ENCODE assay signal across 8 cellular contexts in genomic region chr1:42931108-42931539, GRCh38. TPM values are rescaled to one million over a fixed set of nuclear protein-coding genes. Genes with fewer than 3 reads are reported as not detected.
DNase-seq lines count a peak whose midpoint lies in the region; ATAC-seq and TF ChIP-seq lines count a peak whose summit lies in the region.

No MANE protein-coding gene starts in this region.

- BruUV-seq in OCI-LY7 (replicated peaks; lab: Mats Ljungman, UMichigan), result no TSS peak

- H3K36me3 ChIP-seq in BJ (ENCODE audit: control insufficient read depth, insufficient read depth, low read length), result peaks cover 63% of the 10 kb centered on the region
- H3K36me3 ChIP-seq in OCI-LY7 (ENCODE audit: insufficient read depth, low read length), result peaks cover 87% of the 10 kb centered on the region
- peaks cover 0 to 68% of the 10 kb centered on the region in 2 donors for H3K36me3 ChIP-seq in gastroesophageal sphincter

- DNase-seq in BJ (ENCODE audit: low read depth) (no peak), OCI-LY7 (ENCODE audit: low spot score) (peak; percentile 64), retinal pigment epithelial cell (ENCODE audit: low read depth) (no peak)
- DNase-seq in activated T-helper 2 cell treated with anti-CD3 and anti-CD28 coated beads, Interferon-gamma antibody, Interleukin-2, Interleukin-4, amounts not matched to agents 10 μg/mL and 5 μg/mL and 100 μg/mL, durations not matched to agents 14 hours and 24 hours and 36 hours (ENCODE audit: low spot score), result peak; percentile 57

- peaks cover 6% of the 10 kb centered on the region; the same call in 1 of the 2 replicates for H4K20me1 ChIP-seq in OCI-LY7 (ENCODE audit: insufficient read depth, low read length)

- no peaks in the 10 kb centered on the region for H3K27me3 ChIP-seq in BJ (ENCODE audit: control insufficient read depth, insufficient read depth, low read length)
- no peaks in the 10 kb centered on the region for H3K27me3 ChIP-seq in gastroesophageal sphincter

- H3K27ac ChIP-seq in OCI-LY7 (ENCODE audit: low read depth, low read length, poor library complexity, severe bottlenecking), result peak overlapping the region; percentile 91
- peak overlapping the region in 1 of 4 donors; percentile 49 for H3K27ac ChIP-seq in gastroesophageal sphincter

- H3K9me3 ChIP-seq in OCI-LY7 (ENCODE audit: low read length) (no peaks in the 10 kb centered on the region), gastroesophageal sphincter (no peaks in the 10 kb centered on the region)

- CTCF ChIA-PET in BJ (lab: Yijun Ruan, JAX) (interaction anchor here (0.6 to 1.2 kb wide), 2 partner anchors 16 to 1691 kb away, joined by 3 read pairs; no protein-coding TSS in a partner anchor), OCI-LY7 (lab: Charles Lee; ENCODE audit: unreplicated experiment) (interaction anchor here (1.0 kb wide), 1 partner anchor 26 kb away, joined by 3 read pairs; no protein-coding TSS in a partner anchor)

- peaks cover 37% of the 10 kb centered on the region; the same call in 1 of the 2 replicates for H3K79me2 ChIP-seq in OCI-LY7 (ENCODE audit: insufficient read depth, low read depth, low read length)

- H3K4me1 ChIP-seq in OCI-LY7 (ENCODE audit: insufficient read depth, low read length, poor library complexity, severe bottlenecking) (peaks cover 55% of the 10 kb centered on the region), gastroesophageal sphincter (peaks cover 0 to 17% (median 5%) of the 10 kb centered on the region in 3 donors)

- peaks cover 66% of the 10 kb centered on the region for H3K4me1 Mint-ChIP-seq in activated T-helper 2 cell treated with anti-CD3 and anti-CD28 coated beads, Interferon-gamma antibody, Interleukin-2, Interleukin-4, amounts not matched to agents 10 μg/mL and 5 μg/mL and 100 μg/mL, durations not matched to agents 14 hours and 24 hours and 36 hours (ENCODE audit: low read depth)

- H3K9me2 ChIP-seq in OCI-LY7 (ENCODE audit: insufficient read depth, low read length), result no peaks in the 10 kb centered on the region

- no peaks in the 10 kb centered on the region for H3K27me3 Mint-ChIP-seq in activated T-helper 2 cell treated with anti-CD3 and anti-CD28 coated beads, Interferon-gamma antibody, Interleukin-2, Interleukin-4, amounts not matched to agents 10 μg/mL and 5 μg/mL and 100 μg/mL, durations not matched to agents 14 hours and 24 hours and 36 hours (ENCODE audit: low read depth)

- peaks cover 84% of the 10 kb centered on the region for H3K36me3 Mint-ChIP-seq in activated T-helper 2 cell treated with anti-CD3 and anti-CD28 coated beads, Interferon-gamma antibody, Interleukin-2, Interleukin-4, amounts not matched to agents 10 μg/mL and 5 μg/mL and 100 μg/mL, durations not matched to agents 14 hours and 24 hours and 36 hours (ENCODE audit: low read depth)

- H3K4me2 ChIP-seq in OCI-LY7 (ENCODE audit: low read length), result peak overlapping the region; percentile 70

- peak; percentile 35 for ATAC-seq in GM19395 (IDR thresholded peaks at IDR 0.05; ENCODE audit: unreplicated experiment)
- ATAC-seq in gastroesophageal sphincter, result peak; percentile 55
- no peak for ATAC-seq in GM21576 (IDR thresholded peaks at IDR 0.05; ENCODE audit: unreplicated experiment)
- no peak for ATAC-seq in GM21423 (IDR thresholded peaks at IDR 0.05; ENCODE audit: unreplicated experiment)

- peak; percentile 63 for TF ChIP-seq CTCF in BJ (IDR thresholded peaks at IDR 0.05; ENCODE audit: insufficient read depth, low read depth, low read length)
- TF ChIP-seq CTCF in OCI-LY7 (conservative IDR thresholded peaks at IDR 0.05; ENCODE audit: low read length), result peak; percentile 77
- peak in 3 of 4 experiments; percentile 51 to 68 (median 59) for TF ChIP-seq CTCF in gastroesophageal sphincter (IDR thresholded peaks at IDR 0.05)
- peak; percentile 72 for TF ChIP-seq CTCF in retinal pigment epithelial cell (conservative IDR thresholded peaks at IDR 0.05; ENCODE audit: low read depth, low read length)

- H3K27ac Mint-ChIP-seq in activated T-helper 2 cell treated with anti-CD3 and anti-CD28 coated beads, Interferon-gamma antibody, Interleukin-2, Interleukin-4, amounts not matched to agents 10 μg/mL and 5 μg/mL and 100 μg/mL, durations not matched to agents 14 hours and 24 hours and 36 hours, result peak overlapping the region; percentile 91

- intact Hi-C loops in OCI-LY7 (cut with micrococcal nuclease; ENCODE audit: unreplicated experiment), result loop anchor here (1.0 kb wide), 2 partner anchors 21 to 142 kb away; no protein-coding TSS in a partner anchor
- intact Hi-C loops in activated T-helper 2 cell treated with anti-CD3 and anti-CD28 coated beads, Interferon-gamma antibody, Interleukin-2, Interleukin-4, amounts not matched to agents 10 μg/mL and 5 μg/mL and 100 μg/mL, durations not matched to agents 14 hours and 24 hours and 36 hours (cut with micrococcal nuclease), result no loop called here

- POLR2A ChIA-PET in BJ (lab: Charles Lee) (no interaction called here), OCI-LY7 (lab: Charles Lee) (interaction anchor here (0.8 to 1.4 kb wide), 3 partner anchors 12 to 22 kb away, joined by 3 to 6 read pairs (median 3); no protein-coding TSS in a partner anchor)

- H3K4me3 Mint-ChIP-seq in activated T-helper 2 cell treated with anti-CD3 and anti-CD28 coated beads, Interferon-gamma antibody, Interleukin-2, Interleukin-4, amounts not matched to agents 10 μg/mL and 5 μg/mL and 100 μg/mL, durations not matched to agents 14 hours and 24 hours and 36 hours (ENCODE audit: low read depth), result peak overlapping the region; percentile 54

- 60 to 80% methylated on average over 1 to 2 of the region's 7 CpGs for WGBS in gastroesophageal sphincter (ENCODE audit: low coverage in 1 of 2), 2 donors

- TF ChIP-seq POLR2A in gastroesophageal sphincter (IDR thresholded peaks at IDR 0.05), result no peak

- no peak overlapping the region for H2AFZ ChIP-seq in OCI-LY7 (ENCODE audit: low read length)

- H3K9me3 Mint-ChIP-seq in activated T-helper 2 cell treated with anti-CD3 and anti-CD28 coated beads, Interferon-gamma antibody, Interleukin-2, Interleukin-4, amounts not matched to agents 10 μg/mL and 5 μg/mL and 100 μg/mL, durations not matched to agents 14 hours and 24 hours and 36 hours, result no peaks in the 10 kb centered on the region

- no peak for TF ChIP-seq EP300 in gastroesophageal sphincter (IDR thresholded peaks at IDR 0.05)

- H3K4me3 ChIP-seq in BJ (ENCODE audit: low read depth, low read length), result no peak overlapping the region
- H3K4me3 ChIP-seq in OCI-LY7 (ENCODE audit: low read depth, low read length, poor library complexity, severe bottlenecking), result peak overlapping the region; percentile 41
- no peak overlapping the region for H3K4me3 ChIP-seq in gastroesophageal sphincter
- H3K4me3 ChIP-seq in retinal pigment epithelial cell (ENCODE audit: low read length), result no peak overlapping the region

RNA-seq across cellular contexts. Expression of gene SLC2A1, which starts 27.5 kb away (rescaled TPM):
- polyA plus RNA-seq in BJ (2011; rRNA removed), result 100 and 193 TPM in 2 replicates
- polyA minus RNA-seq in BJ (2011; rRNA and poly(A)+ RNA removed), result 92.4 and 93.5 TPM in 2 replicates
- total RNA-seq in OCI-LY7 (2014; rRNA removed; shearing (Covaris generic)), result 45.7 and 66.6 TPM in 2 replicates
- total RNA-seq in OCI-LY7 (2022) (78.9 and 93.4 TPM in 2 replicates), gastroesophageal sphincter (100 to 1,000 TPM in 1 of 4 donors, 10 to 100 TPM in 3; 23.5 to 106 (median 45.9) TPM)
- 143 and 155 TPM in 2 replicates for total RNA-seq in activated T-helper 2 cell treated with anti-CD3 and anti-CD28 coated beads, Interferon-gamma antibody, Interleukin-2, Interleukin-4, amounts not matched to agents 10 μg/mL and 5 μg/mL and 100 μg/mL, durations not matched to agents 14 hours and 24 hours and 36 hours

Comparison
In these comparisons a context has a peak if more than half of its experiments do, and no peak if none do; other contexts are left out.
1. DNase-seq: peak in OCI-LY7 (single experiment) and activated T-helper 2 cell treated with anti-CD3 and anti-CD28 coated beads, Interferon-gamma antibody, Interleukin-2, Interleukin-4, amounts not matched to agents 10 μg/mL and 5 μg/mL and 100 μg/mL, durations not matched to agents 14 hours and 24 hours and 36 hours (single experiment); none in BJ (single experiment) and retinal pigment epithelial cell (single experiment).
2. ATAC-seq: peak in GM19395 (single experiment) and gastroesophageal sphincter (single experiment); none in GM21576 (single experiment) and GM21423 (single experiment).
3. Peak in every context shown above with its lines, with median percentiles within 50 percentile points of each other: CTCF ChIP-seq.